ENCODE assay signal across 3 cellular contexts in genomic region chr10:24574578-24575155, GRCh38.
TF ChIP-seq lines count a peak whose summit lies in the region.

No MANE protein-coding gene starts in this region.

TF ChIP-seq in SK-N-SH treated with all-trans-retinoic acid at 6 μM for 48 hours, 23 proteins besides CTCF, POLR2A, EP300 and RAD21 (continued from another document):
- no peak for TF ChIP-seq CSRNP3 (CRISPR knock-in tag; IDR thresholded peaks at IDR 0.05)
- no peak for TF ChIP-seq SNAI2 (CRISPR knock-in tag; IDR thresholded peaks at IDR 0.05)
- TF ChIP-seq ZC3H10 (CRISPR knock-in tag; IDR thresholded peaks at IDR 0.05) = no peak
- no peak for TF ChIP-seq CREB5 (CRISPR knock-in tag; IDR thresholded peaks at IDR 0.05; ENCODE audit: low read depth)
- no peak for TF ChIP-seq ZNF565 (CRISPR knock-in tag; conservative IDR thresholded peaks at IDR 0.05; ENCODE audit: low read depth)

TF ChIP-seq in SK-N-SH, 30 proteins besides CTCF, POLR2A, EP300 and RAD21 (continued from another document):
- TF ChIP-seq PBX3 (IDR thresholded peaks at IDR 0.05) (no peak), MEF2A (IDR thresholded peaks at IDR 0.05; ENCODE audit: borderline replicate concordance, low read depth) (no peak), SMC3 (IDR thresholded peaks at IDR 0.05; ENCODE audit: low read depth, low read length) (no peak), RCOR1 (IDR thresholded peaks at IDR 0.05; ENCODE audit: low read length) (no peak), ZBTB33 (IDR thresholded peaks at IDR 0.05; ENCODE audit: borderline replicate concordance, low read depth) (no peak), FOXM1 (IDR thresholded peaks at IDR 0.05; ENCODE audit: low read depth) (no peak), EZH2phosphoT487 (IDR thresholded peaks at IDR 0.05; ENCODE audit: borderline replicate concordance, low read depth) (no peak), IRF3 (IDR thresholded peaks at IDR 0.05; ENCODE audit: low read depth, low read length) (no peak), YY1 (IDR thresholded peaks at IDR 0.05; ENCODE audit: low read depth) (no peak)
TF ChIP-seq in SK-N-SH: peak in this region for 0.

TF ChIP-seq in H1, 55 proteins besides CTCF, POLR2A, EP300 and RAD21 (continued from another document):
- TF ChIP-seq TBP (IDR thresholded peaks at IDR 0.05; ENCODE audit: low read depth, low read length) (no peak), KDM4A (IDR thresholded peaks at IDR 0.05; ENCODE audit: low read depth, low read length, severe bottlenecking) (no peak), ASH2L (IDR thresholded peaks at IDR 0.05; ENCODE audit: low read length) (no peak)
